Comparison of ENCODE assay signal across 1 cellular context in genomic region chr17:45823598-45823997, GRCh38.
TF ChIP-seq lines count a peak whose summit lies in the region.

No MANE protein-coding gene starts in this region.

TF ChIP-seq in SK-N-SH treated with all-trans-retinoic acid at 6 μM for 48 hours, 23 proteins besides CTCF, POLR2A, EP300 and RAD21 (continued from another document):
- TF ChIP-seq, protein P1, sequence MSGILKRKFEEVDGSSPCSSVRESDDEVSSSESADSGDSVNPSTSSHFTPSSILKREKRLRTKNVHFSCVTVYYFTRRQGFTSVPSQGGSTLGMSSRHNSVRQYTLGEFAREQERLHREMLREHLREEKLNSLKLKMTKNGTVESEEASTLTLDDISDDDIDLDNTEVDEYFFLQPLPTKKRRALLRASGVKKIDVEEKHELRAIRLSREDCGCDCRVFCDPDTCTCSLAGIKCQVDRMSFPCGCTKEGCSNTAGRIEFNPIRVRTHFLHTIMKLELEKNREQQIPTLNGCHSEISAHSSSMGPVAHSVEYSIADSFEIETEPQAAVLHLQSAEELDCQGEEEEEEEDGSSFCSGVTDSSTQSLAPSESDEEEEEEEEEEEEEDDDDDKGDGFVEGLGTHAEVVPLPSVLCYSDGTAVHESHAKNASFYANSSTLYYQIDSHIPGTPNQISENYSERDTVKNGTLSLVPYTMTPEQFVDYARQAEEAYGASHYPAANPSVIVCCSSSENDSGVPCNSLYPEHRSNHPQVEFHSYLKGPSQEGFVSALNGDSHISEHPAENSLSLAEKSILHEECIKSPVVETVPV (CRISPR knock-in tag; IDR thresholded peaks at IDR 0.05) = no peak
- TF ChIP-seq ZC3H10 (CRISPR knock-in tag; IDR thresholded peaks at IDR 0.05) (no peak), ZFP3 (CRISPR knock-in tag; IDR thresholded peaks at IDR 0.05) (no peak), CSDC2 (CRISPR knock-in tag; IDR thresholded peaks at IDR 0.05) (no peak), GLIS3 (CRISPR knock-in tag; IDR thresholded peaks at IDR 0.05) (no peak), ZNF8 (CRISPR knock-in tag; IDR thresholded peaks at IDR 0.05) (no peak), CREB5 (CRISPR knock-in tag; IDR thresholded peaks at IDR 0.05; ENCODE audit: low read depth) (no peak), ZNF70 (CRISPR knock-in tag; IDR thresholded peaks at IDR 0.05) (no peak), ESRRG (CRISPR knock-in tag; IDR thresholded peaks at IDR 0.05) (no peak), TCF4 (CRISPR knock-in tag; IDR thresholded peaks at IDR 0.05; ENCODE audit: borderline replicate concordance) (no peak), ARNTL (CRISPR knock-in tag; IDR thresholded peaks at IDR 0.05; ENCODE audit: borderline replicate concordance, low read depth) (no peak), ZFP30 (CRISPR knock-in tag; IDR thresholded peaks at IDR 0.05) (no peak)
- TF ChIP-seq, protein P2, sequence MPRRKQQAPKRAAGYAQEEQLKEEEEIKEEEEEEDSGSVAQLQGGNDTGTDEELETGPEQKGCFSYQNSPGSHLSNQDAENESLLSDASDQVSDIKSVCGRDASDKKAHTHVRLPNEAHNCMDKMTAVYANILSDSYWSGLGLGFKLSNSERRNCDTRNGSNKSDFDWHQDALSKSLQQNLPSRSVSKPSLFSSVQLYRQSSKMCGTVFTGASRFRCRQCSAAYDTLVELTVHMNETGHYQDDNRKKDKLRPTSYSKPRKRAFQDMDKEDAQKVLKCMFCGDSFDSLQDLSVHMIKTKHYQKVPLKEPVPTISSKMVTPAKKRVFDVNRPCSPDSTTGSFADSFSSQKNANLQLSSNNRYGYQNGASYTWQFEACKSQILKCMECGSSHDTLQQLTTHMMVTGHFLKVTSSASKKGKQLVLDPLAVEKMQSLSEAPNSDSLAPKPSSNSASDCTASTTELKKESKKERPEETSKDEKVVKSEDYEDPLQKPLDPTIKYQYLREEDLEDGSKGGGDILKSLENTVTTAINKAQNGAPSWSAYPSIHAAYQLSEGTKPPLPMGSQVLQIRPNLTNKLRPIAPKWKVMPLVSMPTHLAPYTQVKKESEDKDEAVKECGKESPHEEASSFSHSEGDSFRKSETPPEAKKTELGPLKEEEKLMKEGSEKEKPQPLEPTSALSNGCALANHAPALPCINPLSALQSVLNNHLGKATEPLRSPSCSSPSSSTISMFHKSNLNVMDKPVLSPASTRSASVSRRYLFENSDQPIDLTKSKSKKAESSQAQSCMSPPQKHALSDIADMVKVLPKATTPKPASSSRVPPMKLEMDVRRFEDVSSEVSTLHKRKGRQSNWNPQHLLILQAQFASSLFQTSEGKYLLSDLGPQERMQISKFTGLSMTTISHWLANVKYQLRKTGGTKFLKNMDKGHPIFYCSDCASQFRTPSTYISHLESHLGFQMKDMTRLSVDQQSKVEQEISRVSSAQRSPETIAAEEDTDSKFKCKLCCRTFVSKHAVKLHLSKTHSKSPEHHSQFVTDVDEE (CRISPR knock-in tag; IDR thresholded peaks at IDR 0.05) = no peak
